In genomic region chr13:113562085-113562749, GRCh38 we compare ENCODE assay signal across 8 cellular contexts. TPM values are rescaled to one million over a fixed set of nuclear protein-coding genes. Genes with fewer than 3 reads are reported as not detected.
DNase-seq lines count a peak whose midpoint lies in the region; ATAC-seq and TF ChIP-seq lines count a peak whose summit lies in the region.

No MANE protein-coding gene starts in this region.

- no peak overlapping the region for H4K8ac ChIP-seq in IMR-90 (ENCODE audit: low read depth in 2 of 2, low read length in 2 of 2)

- H3K27ac ChIP-seq in IMR-90 (ENCODE audit: insufficient read depth, low read length) (no peak overlapping the region), heart right ventricle (no peak overlapping the region)

- no peak overlapping the region for H4K91ac ChIP-seq in IMR-90 (ENCODE audit: insufficient read depth, low read depth, low read length)

- peak; percentile 96 for ATAC-seq in IMR-90 (ENCODE audit: low read depth)
- ATAC-seq in heart right ventricle: peak; percentile 48 to 81 (median 77)
- no peak for ATAC-seq in GM21786 (IDR thresholded peaks at IDR 0.05; ENCODE audit: unreplicated experiment)
- no peak for ATAC-seq in GM18861 (IDR thresholded peaks at IDR 0.05; ENCODE audit: unreplicated experiment)

- H3K4ac ChIP-seq in IMR-90 (ENCODE audit: low read depth, low read length): no peak overlapping the region

- no peak overlapping the region for H3K9ac ChIP-seq in IMR-90 (ENCODE audit: low read depth, low read length)
- no peak overlapping the region for H3K9ac ChIP-seq in adipocyte (ENCODE audit: low read length)

- peak overlapping the region; percentile 82 for H2AFZ ChIP-seq in IMR-90 (replicated peaks; ENCODE audit: low read length, poor library complexity)

- no peak for TF ChIP-seq POLR2A in IMR-90 (IDR thresholded peaks at IDR 0.05; ENCODE audit: low read depth, low read length)

- H3K4me1 ChIP-seq in IMR-90 (ENCODE audit: control insufficient read depth, insufficient read depth, low read length) (no peaks in the 10 kb centered on the region), adipocyte (ENCODE audit: control insufficient read depth, insufficient read depth, low read length) (no peaks in the 10 kb centered on the region), heart right ventricle (peaks cover 0 to 7% (median 0%) of the 10 kb centered on the region in 9 donors)

- TF ChIP-seq CTCF in IMR-90 (conservative IDR thresholded peaks at IDR 0.05; ENCODE audit: low read depth, low read length) (peak; percentile 90), heart right ventricle (IDR thresholded peaks at IDR 0.05) (peak; percentile 44 to 82 (median 77))

- no peak overlapping the region for H3K18ac ChIP-seq in IMR-90 (ENCODE audit: low read depth, low read length)

- in situ Hi-C loops in IMR-90 (cut with MboI; ENCODE audit: low sequenced_read_pairs): no loop called here

- H3K36me3 ChIP-seq in IMR-90 (ENCODE audit: control insufficient read depth, insufficient read depth, low read length) (no peaks in the 10 kb centered on the region), adipocyte (ENCODE audit: control insufficient read depth, insufficient read depth, low read length, severe bottlenecking) (no peaks in the 10 kb centered on the region), heart right ventricle (no peaks in the 10 kb centered on the region)

- H2BK15ac ChIP-seq in IMR-90 (ENCODE audit: low read depth, low read length): no peak overlapping the region

- WGBS in IMR-90 (ENCODE audit: extremely low coverage in 2 of 2, insufficient read length in 1 of 2), 2 experiments: 6% methylated on average over 5 of the region's 14 CpGs; no CpG with 5 or more reads in 1 of the 2 experiments
- 23 to 25% methylated on average over 14 of the region's 14 CpGs for WGBS in heart right ventricle, 2 donors

- POLR2A ChIA-PET in IMR-90 (lab: Charles Lee; ENCODE audit: unreplicated experiment): no interaction called here

- no peak overlapping the region; the same call in 1 of the 2 replicates for H3K4me2 ChIP-seq in IMR-90 (ENCODE audit: low read depth, low read length)

- no peak overlapping the region for H3K56ac ChIP-seq in IMR-90 (ENCODE audit: extremely low read depth, insufficient read depth, low read length)

- H3K4me3 ChIP-seq in IMR-90 (ENCODE audit: insufficient read depth, low read depth, low read length) (no peak overlapping the region), adipocyte (ENCODE audit: low read length) (no peak overlapping the region), heart right ventricle (no peak overlapping the region)

- H3K14ac ChIP-seq in IMR-90 (replicated peaks; ENCODE audit: low read depth, low read length): no peak overlapping the region

- intact Hi-C loops in IMR-90 (cut with micrococcal nuclease): loop anchor here (1.0 to 2.0 kb wide), 2 partner anchors 104 to 287 kb away; no protein-coding TSS in a partner anchor
- intact Hi-C loops in heart right ventricle (cut with DNase I): loop anchor here in 9 of 10 donors (1.0 to 10.0 kb wide), 5 partner anchors 47 to 105 kb away; no protein-coding TSS in a partner anchor
- intact Hi-C loops in posterior cingulate gyrus (cut with DNase I): no loop called here

- H2AK5ac ChIP-seq in IMR-90 (ENCODE audit: low read depth, low read length): no peak overlapping the region

- peak; percentile 50 for DNase-seq in GF-D8 (lab: John Stamatoyannopoulos, UW)
- peak; percentile 76 for DNase-seq in IMR-90
- DNase-seq in adipocyte (ENCODE audit: low read depth): peak; percentile 87
- peak; percentile 63 to 64 for DNase-seq in heart right ventricle
- peak; percentile 63 to 95 (median 76) for DNase-seq in posterior cingulate gyrus

- H3K27me3 ChIP-seq in IMR-90 (ENCODE audit: control insufficient read depth, insufficient read depth, low read length): peaks cover 15% of the 10 kb centered on the region
- H3K27me3 ChIP-seq in adipocyte (replicated peaks; ENCODE audit: control insufficient read depth, insufficient read depth, low read length): peaks cover 18% of the 10 kb centered on the region
- peaks cover 0 to 8% (median 0%) of the 10 kb centered on the region in 7 donors for H3K27me3 ChIP-seq in heart right ventricle

- BruUV-seq in IMR-90 (replicated peaks; lab: Mats Ljungman, UMichigan): no TSS peak

- dilution Hi-C loops in IMR-90 (cut with HindIII; ENCODE audit: low sequenced_read_pairs, unreplicated experiment): no loop called here

- H2BK5ac ChIP-seq in IMR-90 (ENCODE audit: low read depth, low read length, poor library complexity, severe bottlenecking): no peak overlapping the region

- H3K79me1 ChIP-seq in IMR-90 (ENCODE audit: low read depth in 1 of 2, low read length in 2 of 2): no peaks in the 10 kb centered on the region

- peaks cover under 1% of the 10 kb centered on the region; the same call in 1 of the 2 replicates for H3K9me1 ChIP-seq in IMR-90 (ENCODE audit: insufficient read depth, low read length)

- CTCF ChIA-PET in IMR-90 (lab: Yijun Ruan, JAX): interaction anchor here (0.6 to 1.0 kb wide), 7 partner anchors 18 to 619 kb away, joined by 3 to 4 read pairs (median 3); no protein-coding TSS in a partner anchor

- peak overlapping the region; percentile 78 for H2AK9ac ChIP-seq in IMR-90 (replicated peaks; ENCODE audit: low read depth, low read length, poor library complexity)

- peaks cover under 1% of the 10 kb centered on the region; the same call in 1 of the 2 replicates for H4K20me1 ChIP-seq in IMR-90 (ENCODE audit: insufficient read depth, low read length)

- TF ChIP-seq RAD21 in IMR-90 (IDR thresholded peaks at IDR 0.05; ENCODE audit: low read length): peak; percentile 84

- no peak overlapping the region for H3K23ac ChIP-seq in IMR-90 (ENCODE audit: low read depth, low read length)

- H3K9me3 ChIP-seq in IMR-90 (ENCODE audit: control insufficient read depth, insufficient read depth, low read length) (no peaks in the 10 kb centered on the region), adipocyte (ENCODE audit: control insufficient read depth, low read length) (no peaks in the 10 kb centered on the region), heart right ventricle (no peaks in the 10 kb centered on the region)

- no peak overlapping the region for H2BK20ac ChIP-seq in IMR-90 (ENCODE audit: low read depth, low read length)

- no peak overlapping the region for H4K5ac ChIP-seq in IMR-90 (ENCODE audit: low read depth, low read length)

- H2BK120ac ChIP-seq in IMR-90 (ENCODE audit: low read depth, low read length): no peak overlapping the region

TF ChIP-seq in IMR-90, 13 proteins besides CTCF, POLR2A, EP300 and RAD21 (continues in another document):
- TF ChIP-seq USF2 (IDR thresholded peaks at IDR 0.05; ENCODE audit: low read depth, low read length) (no peak), MXI1 (IDR thresholded peaks at IDR 0.05; ENCODE audit: borderline replicate concordance, low read depth, low read length) (no peak), NFE2L2 (IDR thresholded peaks at IDR 0.05; ENCODE audit: low read depth, low read length) (no peak), MAZ (IDR thresholded peaks at IDR 0.05; ENCODE audit: borderline replicate concordance, low read depth, low read length) (peak; percentile 60; the same call in 1 of the 2 replicates), SMC3 (IDR thresholded peaks at IDR 0.05; ENCODE audit: low read depth, low read length) (peak; percentile 61)

TF ChIP-seq in PFSK-1, 5 proteins besides CTCF, POLR2A, EP300 and RAD21:
- TF ChIP-seq TAF1 (IDR thresholded peaks at IDR 0.05; ENCODE audit: borderline replicate concordance, insufficient read depth, low read length) (no peak), FOXP2 (optimal IDR thresholded peaks at IDR 0.05; ENCODE audit: borderline replicate concordance, extremely low read depth, extremely low read length, insufficient read depth) (peak; percentile 49)

RNA-seq across cellular contexts. Expression of gene TFDP1, which starts 22.3 kb away (rescaled TPM):
- total RNA-seq in IMR-90 (2012; rRNA removed): 59.2 and 59.3 TPM in 2 replicates
- 97.0 and 97.8 TPM in 2 replicates for polyA plus RNA-seq in IMR-90 (2012; rRNA removed)
- 50.0 and 55.8 TPM in 2 replicates for polyA plus RNA-seq in IMR-90 (2012; cell fraction: cytosol; rRNA removed)
- 54.6 and 91.2 TPM in 2 replicates for polyA plus RNA-seq in IMR-90 (2012; cell fraction: nucleus; rRNA removed; ENCODE audit: low replicate concordance)
- 53.0 TPM for polyA plus RNA-seq in PFSK-1 (2012; ENCODE audit: insufficient read length, low read depth)
- total RNA-seq in heart right ventricle: 10 to 100 TPM; 30.9 to 51.4 (median 38.3) TPM
- polyA plus RNA-seq in heart right ventricle: 10 to 100 TPM; 16.4 to 23.0 TPM

Comparison
In these comparisons a context has a peak if more than half of its experiments do, and no peak if none do; other contexts are left out.
1. ATAC-seq: peak in IMR-90 (single experiment) and heart right ventricle (8 of 8); none in GM21786 (single experiment) and GM18861 (single experiment).
2. Peak in every context shown above with its lines, with median percentiles within 50 percentile points of each other: DNase-seq.